34 cellular contexts compared by ENCODE assay signal in genomic region chr17:83015511-83015910, GRCh38.
"Had no signal": no experiment of that assay in that cellular context is flagged by ENCODE, and none has a peak within 500 bp of the region (broad histone marks: within the 10 kb centered on the region; RNA-seq: fewer than 3 reads in every experiment).

No MANE protein-coding gene starts in this region.

- FAIRE-seq: bronchial epithelial cell, K562 had no signal

- H3K27ac ChIP-seq: Peyer's patch, VCaP had no signal

- ATAC-seq: activated naive CD8-positive, alpha-beta T cell treated with anti-CD3 and anti-CD28 coated beads, Interleukin-2, amount 50 U/mL, for 24 hours; K562; PC-3; Right ventricle myocardium inferior had no signal

- DNase-seq: activated B cell treated with CpG ODN at 0.5 μM for 24 hours; activated CD4-positive, alpha-beta memory T cell treated with anti-CD3 and anti-CD28 coated beads for 36 hours; activated CD4-positive, alpha-beta T cell treated with anti-CD3 and anti-CD28 coated beads for 4 hours; activated CD4-positive, alpha-beta T cell treated with anti-CD3 and anti-CD28 coated beads, Interleukin-2, amount 50 U/mL, for 1 hour; activated CD4-positive, CD25-positive, alpha-beta regulatory T cell treated with anti-CD3 and anti-CD28 coated beads, Interleukin-2, amount 50 U/mL, for 72 hours; activated CD8-positive, alpha-beta memory T cell treated with anti-CD3 and anti-CD28 coated beads, Interleukin-2, amount 50 U/mL, for 4 hours; activated effector memory CD4-positive, alpha-beta T cell treated with Interleukin-2 at 50 U/mL for 16 hours; activated naive CD4-positive, alpha-beta T cell treated with anti-CD3 and anti-CD28 coated beads, Interleukin-2, amount 10 ng/mL, durations not matched to agents 7 days and 5 days; activated naive CD8-positive, alpha-beta T cell treated with anti-CD3 and anti-CD28 coated beads, Interleukin-2, amount 50 U/mL, for 24 hours; activated T-cell treated with anti-CD3 and anti-CD28 coated beads for 4 hours; activated T-cell treated with anti-CD3 and anti-CD28 coated beads, Interleukin-2, amount 50 U/mL, for 48 hours; anterior cingulate cortex; central memory CD4-positive, alpha-beta T cell; NCI-H1092 treated with DMSO at 0.1 percent for 48 hours; NCI-H1417; NCI-H146; NCI-H187; NCI-H2081; NCI-H2171 treated with DMSO at 0.1 percent for 48 hours; NCI-H2227 treated with DMSO at 0.1 percent for 48 hours; NCI-H446; NCI-H524; PC-3; Peyer's patch; RPMI8226; SIG-M5; SW 1271; T-helper 1 cell; T-helper 2 cell; T-helper 9 cell had no signal

- H3K4me3 ChIP-seq: K562, Peyer's patch had no signal

- H3K27me3 ChIP-seq: Peyer's patch had no signal

- H3K9me3 ChIP-seq: Peyer's patch had no signal

- H3K4me1 ChIP-seq: Peyer's patch had no signal

- H3K36me3 ChIP-seq: Peyer's patch had no signal
